ENCODE assay signal across 1 cellular context in genomic region chr2:55618649-55619055, GRCh38.
TF ChIP-seq lines count a peak whose summit lies in the region.

No MANE protein-coding gene starts in this region.

TF ChIP-seq in HEK293, 187 proteins besides CTCF, POLR2A, EP300 and RAD21 (continued from another document):
- TF ChIP-seq ZNF76 (tag by site-specific recombination; IDR thresholded peaks at IDR 0.05; ENCODE audit: borderline replicate concordance, low read depth): peak; percentile 83
